ENCODE assay signal across 24 cellular contexts in the genomic region with DNA sequence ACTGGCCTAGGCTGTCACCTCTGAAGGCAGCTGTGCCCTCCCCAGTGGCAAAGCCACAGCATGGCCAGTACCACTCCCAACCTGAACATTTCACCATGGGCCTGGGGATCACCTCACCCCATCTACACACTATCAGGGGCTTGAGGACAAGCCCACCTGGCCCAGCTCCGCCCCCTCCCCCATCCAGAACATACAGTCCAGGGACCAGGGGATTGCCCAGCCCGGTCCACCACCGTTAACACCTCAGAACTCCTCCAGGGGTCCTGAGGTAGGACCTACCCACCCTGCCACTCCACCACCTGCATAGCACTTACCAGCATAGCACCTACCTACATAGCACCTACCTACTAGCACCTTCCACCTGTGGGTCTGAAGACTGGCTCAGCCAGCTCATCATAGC.
DNase-seq lines count a peak whose midpoint lies in the region; ATAC-seq, FAIRE-seq and TF ChIP-seq lines count a peak whose summit lies in the region.
"Had no signal": no experiment of that assay in that cellular context is flagged by ENCODE, and none has a peak within 500 bp of the region (broad histone marks: within the 10 kb centered on the region; RNA-seq: fewer than 3 reads in every experiment).

No MANE protein-coding gene starts in this region.

- H3K4me1 ChIP-seq in kidney (ENCODE audit: control insufficient read depth in 1 of 2, insufficient read depth in 1 of 2, low read depth in 1 of 2, low read length in 2 of 2) = no peaks in the 10 kb centered on the region
- no peaks in the 10 kb centered on the region for H3K4me1 ChIP-seq in left ventricle myocardium inferior
- no peaks in the 10 kb centered on the region for H3K4me1 ChIP-seq in left lung
- H3K4me1 ChIP-seq in spleen = no peaks in the 10 kb centered on the region
- H3K4me1 ChIP-seq: BE2C, BLaER1 had no signal

- TF ChIP-seq CTCF in bronchial epithelial cell (IDR thresholded peaks at IDR 0.05; ENCODE audit: insufficient read depth, low read length, severe bottlenecking) = no peak
- TF ChIP-seq CTCF in kidney (IDR thresholded peaks at IDR 0.05; ENCODE audit: borderline replicate concordance, extremely low read depth, insufficient read depth) = no peak
- TF ChIP-seq CTCF in left ventricle myocardium inferior (IDR thresholded peaks at IDR 0.05; ENCODE audit: borderline replicate concordance) = no peak
- TF ChIP-seq CTCF in left lung (IDR thresholded peaks at IDR 0.05) = no peak
- no peak for TF ChIP-seq CTCF in spleen (IDR thresholded peaks at IDR 0.05 in 8 of 11, conservative IDR thresholded peaks at IDR 0.05 in 3 of 11)

- DNase-seq in bronchial epithelial cell (ENCODE audit: low read depth) (no peak), kidney (peak; percentile 27), left ventricle myocardium inferior (no peak), left lung (no peak), spleen (no peak)
- DNase-seq: 8988T; ACHN; BE2C; C1 segment of cervical spinal cord; CD4-positive, alpha-beta memory T cell; CD4-positive, CD25-positive, alpha-beta regulatory T cell; CD8-positive, alpha-beta memory T cell; COR-L47; DMS 273 treated with DMSO at 0.1 percent for 48 hours; DMS153; DMS53; DMS79; DND-41; EL; GDM1 had no signal

- H3K9me3 ChIP-seq in kidney (ENCODE audit: control insufficient read depth in 1 of 2, low read length in 2 of 2) (no peaks in the 10 kb centered on the region), left ventricle myocardium inferior (replicated peaks) (no peaks in the 10 kb centered on the region), left lung (no peaks in the 10 kb centered on the region), spleen (peaks cover 0 to 7% (median 0%) of the 10 kb centered on the region in 8 donors)
- H3K9me3 ChIP-seq: BE2C had no signal

- H3K36me3 ChIP-seq in bronchial epithelial cell (ENCODE audit: control insufficient read depth, insufficient read depth, low read length) (no peaks in the 10 kb centered on the region), kidney (ENCODE audit: control insufficient read depth in 1 of 2, insufficient read depth in 2 of 2, low read length in 2 of 2) (no peaks in the 10 kb centered on the region), left ventricle myocardium inferior (no peaks in the 10 kb centered on the region), left lung (no peaks in the 10 kb centered on the region), spleen (no peaks in the 10 kb centered on the region)
- H3K36me3 ChIP-seq: BE2C, BLaER1 had no signal

- H3K27ac ChIP-seq in kidney (ENCODE audit: low read depth in 2 of 2, low read length in 2 of 2) (no peak overlapping the region), left ventricle myocardium inferior (replicated peaks) (no peak overlapping the region), left lung (no peak overlapping the region), spleen (no peak overlapping the region)
- H3K27ac ChIP-seq: BLaER1 had no signal

- no peak for TF ChIP-seq POLR2A in spleen (IDR thresholded peaks at IDR 0.05)

- H3K27me3 ChIP-seq in bronchial epithelial cell (ENCODE audit: control insufficient read depth, insufficient read depth, low read length) (no peaks in the 10 kb centered on the region), left ventricle myocardium inferior (ENCODE audit: low read depth) (no peaks in the 10 kb centered on the region), left lung (no peaks in the 10 kb centered on the region), spleen (replicated peaks in 1 of 7) (no peaks in the 10 kb centered on the region)
- H3K27me3 ChIP-seq: BE2C had no signal

- H3K4me3 ChIP-seq in bronchial epithelial cell (ENCODE audit: low read depth, low read length) = no peak overlapping the region
- no peak overlapping the region for H3K4me3 ChIP-seq in kidney (ENCODE audit: low read length in 2 of 2)
- H3K4me3 ChIP-seq in left ventricle myocardium inferior = no peak overlapping the region
- no peak overlapping the region for H3K4me3 ChIP-seq in left lung
- H3K4me3 ChIP-seq in spleen = no peak overlapping the region
- H3K4me3 ChIP-seq: BLaER1, GM12878 had no signal

- no peak for ATAC-seq in left lung
- ATAC-seq: GM12878 had no signal

- 70 to 93% (median 76%) methylated on average over 2 to 3 of the region's 3 CpGs for WGBS in spleen, 5 donors

- H3K9ac ChIP-seq in kidney (ENCODE audit: low read length in 2 of 2) = no peak overlapping the region
- H3K9ac ChIP-seq: BLaER1 had no signal

- FAIRE-seq in bronchial epithelial cell (lab: Jason Lieb, UNC) (peak; percentile 73), kidney (lab: Jason Lieb, UNC) (no peak)
- FAIRE-seq: A204.1, GM12878, GM19239 had no signal

- intact Hi-C loops in kidney (cut with DNase I) (no loop called here), left ventricle myocardium inferior (cut with micrococcal nuclease) (no loop called here), left lung (cut with DNase I) (no loop called here), spleen (cut with DNase I; ENCODE audit: low total_unique reads) (no loop called here)
